Comparison of ENCODE assay signal across 18 cellular contexts in the genomic region with DNA sequence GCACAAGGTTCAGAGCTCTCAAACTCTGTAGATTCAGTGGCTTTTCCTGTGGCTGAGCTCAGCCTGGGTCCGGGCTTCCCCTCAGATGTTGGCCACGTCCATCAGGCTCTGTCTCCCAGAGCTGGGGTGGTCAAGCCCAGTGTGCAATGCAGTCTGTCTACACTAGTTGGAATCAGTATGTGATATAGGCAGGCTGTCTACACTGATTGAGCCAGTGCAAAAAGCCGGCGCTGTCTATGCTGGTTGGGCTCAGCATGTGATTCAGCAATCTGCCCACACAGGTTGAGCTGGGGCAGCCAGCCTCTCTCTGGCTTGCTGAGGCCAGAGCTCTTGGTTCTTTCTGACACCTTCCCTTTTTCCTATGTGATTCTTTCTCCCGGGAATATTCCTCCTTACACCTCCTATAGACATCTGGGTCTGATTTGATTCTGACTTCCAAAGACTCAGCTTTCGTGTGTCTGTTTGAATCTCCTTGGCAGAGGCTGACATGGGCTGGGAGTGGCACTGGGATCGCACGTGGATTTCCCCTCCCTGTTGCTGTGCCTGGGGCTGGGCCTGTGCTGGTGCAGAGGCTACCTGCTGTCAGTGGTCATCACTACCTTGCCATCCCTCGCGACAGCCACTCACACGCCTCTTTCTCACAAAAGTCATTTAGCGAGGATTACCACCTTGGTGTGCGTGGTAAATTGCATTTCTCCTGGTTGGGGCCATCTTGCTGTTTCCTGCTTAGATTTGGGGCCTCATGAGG. TPM values are rescaled to one million over a fixed set of nuclear protein-coding genes. Genes with fewer than 3 reads are reported as not detected.
A peak's percentile ranks its signal among the peaks of the same experiment; 100 is the strongest.
DNase-seq lines count a peak whose midpoint lies in the region; ATAC-seq, FAIRE-seq and TF ChIP-seq lines count a peak whose summit lies in the region.
"Had no signal": no experiment of that assay in that cellular context is flagged by ENCODE, and none has a peak within 500 bp of the region (broad histone marks: within the 10 kb centered on the region; RNA-seq: fewer than 3 reads in every experiment).

No MANE protein-coding gene starts in this region.

- no peaks in the 10 kb centered on the region for H3K9me3 ChIP-seq in astrocyte (ENCODE audit: insufficient read depth, low read depth, low read length)
- H3K9me3 ChIP-seq in body of pancreas = no peaks in the 10 kb centered on the region

- H3K27ac Mint-ChIP-seq in astrocyte (ENCODE audit: unreplicated experiment) = peak overlapping the region; percentile 13

- TF ChIP-seq CTCF in astrocyte (IDR thresholded peaks at IDR 0.05; ENCODE audit: insufficient read depth, low read depth, low read length) (no peak), body of pancreas (IDR thresholded peaks at IDR 0.05) (no peak)

- ATAC-seq in HG02973 (IDR thresholded peaks at IDR 0.05; ENCODE audit: unreplicated experiment) (no peak), HG02759 (IDR thresholded peaks at IDR 0.05; ENCODE audit: unreplicated experiment) (no peak), body of pancreas (no peak)

- no peaks in the 10 kb centered on the region for H3K36me3 ChIP-seq in astrocyte (ENCODE audit: insufficient read depth, low read length)
- H3K36me3 ChIP-seq in body of pancreas (replicated peaks in 1 of 2; ENCODE audit: insufficient read depth in 1 of 2, low read depth in 2 of 2) = no peaks in the 10 kb centered on the region

- peaks cover 6% of the 10 kb centered on the region for H3K9me3 Mint-ChIP-seq in astrocyte (ENCODE audit: unreplicated experiment)

- H3K4me3 Mint-ChIP-seq in astrocyte (ENCODE audit: unreplicated experiment) = no peak overlapping the region

- H3K4me3 ChIP-seq in astrocyte (ENCODE audit: insufficient read depth, low read depth, low read length) (no peak overlapping the region), body of pancreas (no peak overlapping the region)

- H2AFZ ChIP-seq in astrocyte (ENCODE audit: low read depth, low read length) = no peak overlapping the region

- no peak overlapping the region for H3K4me2 ChIP-seq in astrocyte (ENCODE audit: low read length)

- H3K4me1 ChIP-seq in astrocyte (ENCODE audit: insufficient read depth, low read length) = no peaks in the 10 kb centered on the region
- H3K4me1 ChIP-seq in body of pancreas = no peaks in the 10 kb centered on the region

- no peaks in the 10 kb centered on the region for H4K20me1 ChIP-seq in astrocyte (ENCODE audit: insufficient read depth, low read length)

- whole genome bisulfite sequencing in body of pancreas, 2 donors = 58 to 60% methylated on average over 10 to 13 of the region's 13 CpGs

- no peak for TF ChIP-seq POLR2A in body of pancreas (IDR thresholded peaks at IDR 0.05)

- H3K27me3 Mint-ChIP-seq in astrocyte (ENCODE audit: low read depth, unreplicated experiment) = peaks cover 56% of the 10 kb centered on the region

- peak; percentile 33 for DNase-seq in activated CD8-positive, alpha-beta memory T cell treated with anti-CD3 and anti-CD28 coated beads, Interleukin-2, amount 50 U/mL, for 48 hours
- DNase-seq in activated CD8-positive, alpha-beta memory T cell treated with anti-CD3 and anti-CD28 coated beads, Interleukin-2, amount 50 U/mL, for 4 hours = no peak
- no peak for DNase-seq in astrocyte (ENCODE audit: low read depth)
- peak; percentile 82 for DNase-seq in mesenteric fat pad (ENCODE audit: low spot score)
- DNase-seq in urothelium cell line (ENCODE audit: low spot score) = no peak
- no peak for DNase-seq in body of pancreas
- DNase-seq: COR-L47, DMS153, EL, HCEC 1CT, NCI-H1694 treated with DMSO at 0.1 percent for 48 hours, NCI-H82, RPMI8226 had no signal

- H3K4me1 Mint-ChIP-seq in astrocyte (ENCODE audit: low read depth, unreplicated experiment) = peaks cover 1% of the 10 kb centered on the region

- H3K27ac ChIP-seq in astrocyte (ENCODE audit: low read depth, low read length) (no peak overlapping the region), body of pancreas (no peak overlapping the region)
- H3K27ac ChIP-seq: C4-2B had no signal

- H3K27me3 ChIP-seq in astrocyte (ENCODE audit: insufficient read depth, low read length) (peaks cover 3% of the 10 kb centered on the region), body of pancreas (no peaks in the 10 kb centered on the region)

- no peaks in the 10 kb centered on the region for H3K79me2 ChIP-seq in astrocyte (ENCODE audit: insufficient read depth, low read length)

- H3K9ac ChIP-seq in astrocyte (ENCODE audit: low read length) = no peak overlapping the region

- FAIRE-seq in astrocyte (lab: Jason Lieb, UNC) (no peak), urothelium cell line (lab: Jason Lieb, UNC) (no peak)
- FAIRE-seq: A204.1 had no signal

- intact Hi-C loops in body of pancreas (cut with DNase I) = no loop called here

- H3K36me3 Mint-ChIP-seq in astrocyte (ENCODE audit: low read depth, unreplicated experiment) = no peaks in the 10 kb centered on the region

RNA-seq across cellular contexts. Expression of gene CHST8, which starts 9.3 kb away (rescaled TPM):
- not detected in 2 replicates for total RNA-seq in astrocyte
- 1.4 TPM for total RNA-seq in mesenteric fat pad
- total RNA-seq in body of pancreas = under 1 TPM in 1 of 2 donors, not detected in 1; 0.26 TPM
- total RNA-seq: HT1080 had no signal

Comparison
In these comparisons a context has a peak if more than half of its experiments do, and no peak if none do; other contexts are left out.
1. DNase-seq: peak in activated CD8-positive, alpha-beta memory T cell treated with anti-CD3 and anti-CD28 coated beads, Interleukin-2, amount 50 U/mL, for 48 hours (single experiment) and mesenteric fat pad (single experiment); none in activated CD8-positive, alpha-beta memory T cell treated with anti-CD3 and anti-CD28 coated beads, Interleukin-2, amount 50 U/mL, for 4 hours (single experiment), astrocyte (single experiment), urothelium cell line (single experiment) and body of pancreas (0 of 4).